21 cellular contexts compared by ENCODE assay signal in the genomic region with DNA sequence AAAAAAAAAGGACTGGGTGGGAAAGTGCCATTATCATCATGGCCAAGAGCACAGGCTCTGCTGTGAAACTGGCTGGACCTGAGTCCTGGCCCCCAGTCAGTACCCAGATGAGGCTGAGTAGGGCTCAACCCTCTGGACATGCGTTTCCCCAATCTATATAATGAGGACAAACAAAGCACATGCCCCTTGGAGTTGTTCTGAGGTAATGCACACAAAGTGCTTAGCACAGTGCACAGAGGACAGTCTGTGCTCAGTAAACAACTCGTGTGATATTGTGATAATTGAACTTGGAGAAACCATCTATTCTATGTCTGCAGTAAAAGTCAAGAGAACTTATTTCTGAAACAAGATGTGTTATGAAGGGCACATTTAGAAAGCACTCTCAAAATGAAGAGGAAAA.
A peak's percentile ranks its signal among the peaks of the same experiment; 100 is the strongest.
DNase-seq lines count a peak whose midpoint lies in the region; ATAC-seq and TF ChIP-seq lines count a peak whose summit lies in the region.
"Had no signal": no experiment of that assay in that cellular context is flagged by ENCODE, and none has a peak within 500 bp of the region (broad histone marks: within the 10 kb centered on the region; RNA-seq: fewer than 3 reads in every experiment).

No MANE protein-coding gene starts in this region.

- intact Hi-C loops in gastrocnemius medialis (cut with DNase I; ENCODE audit: low total_unique reads) = loop anchor here (1.0 to 2.0 kb wide), 4 partner anchors 32 to 87 kb away; no protein-coding TSS in a partner anchor
- intact Hi-C loops in natural killer cell (cut with micrococcal nuclease) = no loop called here

- DNase-seq in NCI-H510A treated with DMSO at 0.1 percent for 48 hours (lab: John Stamatoyannopoulos, UW) (peak; percentile 21), NCI-H510A (lab: John Stamatoyannopoulos, UW) (no peak), HFFc6 (no peak), chondrocyte (ENCODE audit: low spot score) (no peak), gastrocnemius medialis (peak in 1 of 2 donors; percentile 47), iPS-NIHi7 (ENCODE audit: extremely low spot score) (no peak), natural killer cell (no peak)
- DNase-seq: DMS79, HCEC 1CT, MV-4-11, NCI-H1105 treated with DMSO at 0.1 percent for 48 hours, NCI-H1694 treated with DMSO at 0.1 percent for 48 hours, NCI-H2081 treated with DMSO at 0.1 percent for 48 hours, NCI-H446, NCI-H774 had no signal

- H3K9me3 Mint-ChIP-seq in HFFc6 (no peaks in the 10 kb centered on the region), chondrocyte (ENCODE audit: low read depth) (no peaks in the 10 kb centered on the region), natural killer cell (no peaks in the 10 kb centered on the region)
- H3K9me3 Mint-ChIP-seq: GM23338, IgD-negative memory B cell had no signal

- H3K27ac Mint-ChIP-seq in HFFc6 (peak overlapping the region; percentile 22; the same call in 1 of the 2 replicates), chondrocyte (ENCODE audit: unreplicated experiment) (peak overlapping the region; percentile 2), natural killer cell (no peak overlapping the region)
- H3K27ac Mint-ChIP-seq: B cell, GM23338, IgD-negative memory B cell had no signal

- H3K4me1 Mint-ChIP-seq in HFFc6 (ENCODE audit: low read depth) = peaks cover 87% of the 10 kb centered on the region
- H3K4me1 Mint-ChIP-seq in chondrocyte (ENCODE audit: low read depth) = peaks cover 62% of the 10 kb centered on the region
- H3K4me1 Mint-ChIP-seq in natural killer cell = no peaks in the 10 kb centered on the region

- no peaks in the 10 kb centered on the region for H3K27me3 ChIP-seq in gastrocnemius medialis
- H3K27me3 ChIP-seq: SJSA1 had no signal

- peaks cover 57 to 71% of the 10 kb centered on the region in 2 donors for H3K4me1 ChIP-seq in gastrocnemius medialis

- H3K9me3 ChIP-seq in gastrocnemius medialis = no peaks in the 10 kb centered on the region
- H3K9me3 ChIP-seq: SJSA1 had no signal

- H3K36me3 ChIP-seq in gastrocnemius medialis = no peaks in the 10 kb centered on the region
- H3K36me3 ChIP-seq: SJSA1 had no signal

- H3K4me3 Mint-ChIP-seq in HFFc6 (no peak overlapping the region), chondrocyte (ENCODE audit: unreplicated experiment) (no peak overlapping the region), natural killer cell (no peak overlapping the region)
- H3K4me3 Mint-ChIP-seq: B cell, GM23338, IgD-negative memory B cell had no signal

- TF ChIP-seq POLR2A in gastrocnemius medialis (IDR thresholded peaks at IDR 0.05) = no peak

- in situ Hi-C loops in gastrocnemius medialis (cut with MboI; ENCODE audit: low sequenced_read_pairs in 4 of 4) = loop anchor here in 1 of 4 donors (25.0 kb wide), 1 partner anchor 337 kb away; no protein-coding TSS in a partner anchor

- peaks cover 4% of the 10 kb centered on the region; the same call in 1 of the 2 replicates for H3K36me3 Mint-ChIP-seq in HFFc6 (ENCODE audit: low read depth)
- H3K36me3 Mint-ChIP-seq in chondrocyte (ENCODE audit: low read depth) = no peaks in the 10 kb centered on the region
- no peaks in the 10 kb centered on the region for H3K36me3 Mint-ChIP-seq in natural killer cell
- H3K36me3 Mint-ChIP-seq: IgD-negative memory B cell had no signal

- TF ChIP-seq CTCF in HFFc6 (IDR thresholded peaks at IDR 0.05) = no peak
- TF ChIP-seq CTCF in chondrocyte (IDR thresholded peaks at IDR 0.05) = no peak
- TF ChIP-seq CTCF in gastrocnemius medialis (IDR thresholded peaks at IDR 0.05 in 4 of 5, conservative IDR thresholded peaks at IDR 0.05 in 1 of 5) = no peak
- TF ChIP-seq CTCF in natural killer cell (IDR thresholded peaks at IDR 0.05) = no peak

- no peak overlapping the region for H3K4me3 ChIP-seq in gastrocnemius medialis
- H3K4me3 ChIP-seq: GM23338, SJSA1 had no signal

- H3K27me3 Mint-ChIP-seq in HFFc6 (ENCODE audit: insufficient read depth) = no peaks in the 10 kb centered on the region
- H3K27me3 Mint-ChIP-seq in chondrocyte (ENCODE audit: low read depth) = no peaks in the 10 kb centered on the region
- H3K27me3 Mint-ChIP-seq in natural killer cell (ENCODE audit: low read depth in 2 of 2) = peaks cover 5 to 16% of the 10 kb centered on the region in 2 donors
- H3K27me3 Mint-ChIP-seq: IgD-negative memory B cell had no signal

- peak; percentile 9 to 58 for ATAC-seq in gastrocnemius medialis
- ATAC-seq in HG02798 (IDR thresholded peaks at IDR 0.05; ENCODE audit: poor library complexity, unreplicated experiment) = no peak
- no peak for ATAC-seq in natural killer cell
- ATAC-seq: GM23338, Right ventricle myocardium inferior had no signal

- H3K27ac ChIP-seq in gastrocnemius medialis = peak overlapping the region; percentile 87 to 96 (median 94)
- H3K27ac ChIP-seq: SJSA1 had no signal

Comparison
In these comparisons a context has a peak if more than half of its experiments do, and no peak if none do; other contexts are left out.
1. H3K27ac Mint-ChIP-seq: peak in HFFc6 (single experiment) and chondrocyte (single experiment); none in natural killer cell (0 of 2).
2. ATAC-seq: peak in gastrocnemius medialis (2 of 2); none in HG02798 (single experiment) and natural killer cell (0 of 3).